ENCODE assay signal across 31 cellular contexts in genomic region chr10:11048707-11049296, GRCh38. TPM values are rescaled to one million over a fixed set of nuclear protein-coding genes. Genes with fewer than 3 reads are reported as not detected.
A peak's percentile ranks its signal among the peaks of the same experiment; 100 is the strongest.
DNase-seq lines count a peak whose midpoint lies in the region; ATAC-seq, FAIRE-seq and TF ChIP-seq lines count a peak whose summit lies in the region.
"Had no signal": no experiment of that assay in that cellular context is flagged by ENCODE, and none has a peak within 500 bp of the region (broad histone marks: within the 10 kb centered on the region; RNA-seq: fewer than 3 reads in every experiment).

No MANE protein-coding gene starts in this region.

- H3K4me1 ChIP-seq in pancreas, result no peaks in the 10 kb centered on the region
- peaks cover 0 to 78% (median 45%) of the 10 kb centered on the region in 4 donors for H3K4me1 ChIP-seq in tibial nerve
- H3K4me1 ChIP-seq: prostate gland had no signal

- peak overlapping the region; percentile 35 to 61 for H3K27ac ChIP-seq in coronary artery
- no peak overlapping the region for H3K27ac ChIP-seq in pancreas
- peak overlapping the region; percentile 58 to 94 (median 76) for H3K27ac ChIP-seq in tibial nerve
- H3K27ac ChIP-seq: brain microvascular endothelial cell, PC-9, prostate gland had no signal

- intact Hi-C loops in left cardiac atrium (cut with DNase I) (loop anchor here in 1 of 2 donors (10.0 kb wide), 1 partner anchor 216 kb away; no protein-coding TSS in a partner anchor), pancreas (cut with DNase I) (no loop called here)

- ATAC-seq in left cardiac atrium, result peak; percentile 38 to 39
- peak in 1 of 4 donors; percentile 48 for ATAC-seq in pancreas
- ATAC-seq in HG03378 (IDR thresholded peaks at IDR 0.05; ENCODE audit: unreplicated experiment), result no peak
- ATAC-seq in GM18907 (IDR thresholded peaks at IDR 0.05; ENCODE audit: unreplicated experiment), result no peak
- ATAC-seq: activated CD4-positive, CD25-positive, alpha-beta regulatory T cell treated with anti-CD3 and anti-CD28 coated beads, Interleukin-2, amount 50 U/mL, for 24 hours; activated CD8-positive, alpha-beta memory T cell treated with anti-CD3 and anti-CD28 coated beads, Interleukin-2, amount 10 ng/mL, durations not matched to agents 7 days and 5 days; activated naive CD8-positive, alpha-beta T cell treated with anti-CD3 and anti-CD28 coated beads, Interleukin-2, amount 50 U/mL, for 24 hours; CD8-positive, alpha-beta T cell; naive thymus-derived CD8-positive, alpha-beta T cell; stimulated activated effector memory CD8-positive, alpha-beta T cell treated with anti-CD3 and anti-CD28 coated beads, Interleukin-12 subunit alpha, Interleukin-12 subunit beta, amount 100 ng/mL, for 72 hours had no signal

- TF ChIP-seq POLR2A in tibial nerve (IDR thresholded peaks at IDR 0.05), result peak in 1 of 2 donors; percentile 19

- WGBS in pancreas, 2 donors, result 66 to 69% methylated on average over 1 of the region's 1 CpG
- WGBS in tibial nerve, 2 donors, result 15 to 37% methylated on average over 1 of the region's 1 CpG

- H3K9me3 ChIP-seq in pancreas (no peaks in the 10 kb centered on the region), tibial nerve (no peaks in the 10 kb centered on the region)
- H3K9me3 ChIP-seq: prostate gland had no signal

- no peaks in the 10 kb centered on the region for H3K36me3 ChIP-seq in pancreas
- peaks cover 0 to 1% (median 0%) of the 10 kb centered on the region in 3 donors for H3K36me3 ChIP-seq in tibial nerve
- H3K36me3 ChIP-seq: brain microvascular endothelial cell, prostate gland had no signal

- peak; percentile 56 for FAIRE-seq in pancreas (lab: Jason Lieb, UNC)
- FAIRE-seq: endothelial cell of umbilical vein, islet of Langerhans, urothelium cell line had no signal

- TF ChIP-seq CTCF in coronary artery (IDR thresholded peaks at IDR 0.05) (no peak), pancreas (IDR thresholded peaks at IDR 0.05) (no peak), tibial nerve (IDR thresholded peaks at IDR 0.05) (no peak)

- peak overlapping the region; percentile 12 for H3K4me3 ChIP-seq in coronary artery
- H3K4me3 ChIP-seq in pancreas, result no peak overlapping the region
- no peak overlapping the region for H3K4me3 ChIP-seq in tibial nerve
- H3K4me3 ChIP-seq: PC-9, prostate gland had no signal

- H3K27me3 ChIP-seq in pancreas, result no peaks in the 10 kb centered on the region
- H3K27me3 ChIP-seq in tibial nerve, result no peaks in the 10 kb centered on the region
- H3K27me3 ChIP-seq: brain microvascular endothelial cell had no signal

- DNase-seq in coronary artery (ENCODE audit: low spot score) (no peak), left cardiac atrium (no peak), pancreas (no peak), tibial nerve (ENCODE audit: low spot score in 2 of 2) (no peak), middle frontal gyrus (ENCODE audit: extremely low spot score, low spot score) (no peak)
- DNase-seq in activated naive CD4-positive, alpha-beta T cell treated with anti-CD3 and anti-CD28 coated beads, Interleukin-2, amount 50 U/mL, for 16 hours, result no peak
- DNase-seq: activated CD4-positive, alpha-beta T cell treated with anti-CD3 and anti-CD28 coated beads, Interleukin-2, amount 50 U/mL, for 4 hours; activated CD8-positive, alpha-beta memory T cell treated with anti-CD3 and anti-CD28 coated beads, Interleukin-2, amount 10 ng/mL, durations not matched to agents 7 days and 5 days; activated gamma-delta T cell treated with Interleukin-2 at 50 U/mL for 16 hours; activated naive CD8-positive, alpha-beta T cell treated with anti-CD3 and anti-CD28 coated beads, Interleukin-2, amount 50 U/mL, for 24 hours; activated T-cell treated with anti-CD3 and anti-CD28 coated beads, Interleukin-2, amount 50 U/mL, for 48 hours; brain microvascular endothelial cell; CD8-positive, alpha-beta T cell; glutamatergic neuron; MM.1S; naive thymus-derived CD8-positive, alpha-beta T cell; NCI-H1417; NCI-H2029; NCI-H524 treated with DMSO at 0.1 percent for 48 hours; PC-9; SHP77; substantia nigra; T-helper 2 cell had no signal

- peak; percentile 77 to 80 for TF ChIP-seq EP300 in tibial nerve (IDR thresholded peaks at IDR 0.05)

RNA-seq across cellular contexts. Expression of gene CELF2, which starts 31.1 kb away (rescaled TPM):
- total RNA-seq in left cardiac atrium, result 10 to 100 TPM; 68.4 to 72.5 TPM
- 10 to 100 TPM in 1 of 6 donors, 1 to 10 TPM in 5; 1.2 to 11.7 (median 3.8) TPM for total RNA-seq in pancreas
- 1 to 10 TPM; 1.4 to 1.6 TPM for polyA plus RNA-seq in pancreas
- 100 to 1,000 TPM; 106 to 127 (median 120) TPM for total RNA-seq in tibial nerve
- total RNA-seq: PC-9 had no signal

Comparison
In these comparisons a context has a peak if more than half of its experiments do, and no peak if none do; other contexts are left out.
1. H3K27ac ChIP-seq: peak in coronary artery (2 of 2) and tibial nerve (4 of 4); none in pancreas (0 of 4).
2. ATAC-seq: peak in left cardiac atrium (2 of 2); none in HG03378 (single experiment) and GM18907 (single experiment).
3. RNA of gene CELF2, which starts 31.1 kb away (total RNA-seq): 106 to 127 TPM in tibial nerve and 68.4 to 72.5 TPM in left cardiac atrium; 1.2 to 11.7 TPM in pancreas; every median in the first group is over 4 times any median in the second.